Comparison of ENCODE assay signal across 22 cellular contexts in the genomic region with DNA sequence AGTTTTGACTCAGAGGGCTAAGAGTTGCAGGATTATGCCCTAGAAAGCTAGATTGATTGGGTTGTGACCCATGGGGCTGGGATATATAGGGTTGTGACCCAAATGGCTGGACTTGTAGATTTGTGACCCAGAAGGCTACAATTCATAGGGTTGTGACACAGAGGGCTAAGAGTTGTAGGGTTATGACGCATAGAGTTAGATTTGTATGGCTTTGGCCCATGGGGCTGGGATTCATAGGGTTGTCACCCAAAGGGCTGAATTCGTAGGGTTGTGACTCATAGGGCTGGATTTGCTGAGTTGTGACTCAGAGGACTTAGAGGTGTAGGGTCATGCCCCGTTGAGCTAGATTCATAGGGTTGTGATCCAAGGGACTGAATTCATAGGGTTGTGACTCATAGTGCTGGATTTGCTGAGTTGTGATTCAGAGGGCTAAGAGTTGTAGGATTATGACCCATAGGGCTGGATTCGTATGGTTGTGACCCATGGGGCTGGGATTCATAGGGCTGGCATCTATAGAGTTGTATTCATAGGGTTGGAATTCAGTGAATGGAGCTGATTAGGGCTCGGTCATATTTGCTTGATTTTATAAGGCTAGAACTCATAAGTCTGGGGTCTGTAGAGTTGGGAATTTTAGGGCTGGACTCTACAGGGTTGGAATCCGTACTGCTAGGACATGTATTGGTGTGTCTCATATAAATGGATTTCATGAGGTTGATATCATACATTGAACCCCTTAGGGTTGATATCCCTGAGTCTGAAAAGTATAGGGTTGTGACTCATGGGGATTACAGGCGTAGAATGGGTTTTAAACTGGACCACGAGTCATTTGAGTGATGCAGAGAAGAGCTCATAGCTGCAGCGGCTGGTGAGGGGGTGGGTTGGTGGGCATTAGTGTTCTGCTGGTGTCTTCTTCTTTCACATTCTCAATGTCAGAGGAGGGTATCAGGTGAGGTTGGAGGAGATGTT.
A peak's percentile ranks its signal among the peaks of the same experiment; 100 is the strongest.
DNase-seq lines count a peak whose midpoint lies in the region; ATAC-seq and TF ChIP-seq lines count a peak whose summit lies in the region.
"Had no signal": no experiment of that assay in that cellular context is flagged by ENCODE, and none has a peak within 500 bp of the region (broad histone marks: within the 10 kb centered on the region; RNA-seq: fewer than 3 reads in every experiment).

No MANE protein-coding gene starts in this region.

- H3K27ac Mint-ChIP-seq in activated T-cell treated with anti-CD3 and anti-CD28 coated beads, Interleukin-2, amount 50 U/mL, for 24 hours: no peak overlapping the region
- H3K27ac Mint-ChIP-seq: activated T-helper 1 cell treated with anti-CD3 and anti-CD28 coated beads, Interleukin-12 subunit alpha, Interleukin-12 subunit beta, Interleukin-2, Interleukin-4 antibody, amounts not matched to agents 30 ng/mL and 10 ng/mL and 1 ng/mL, durations not matched to agents 14 hours and 24 hours and 36 hours; IgD-negative memory B cell; memory B cell; nephron progenitor cell had no signal

- H3K36me3 ChIP-seq in mammary epithelial cell (ENCODE audit: insufficient read depth, low read length): no peaks in the 10 kb centered on the region
- no peaks in the 10 kb centered on the region for H3K36me3 ChIP-seq in smooth muscle cell (ENCODE audit: low read depth)
- H3K36me3 ChIP-seq: adrenal gland, stomach, vagina had no signal

- H3K9me3 Mint-ChIP-seq in activated T-cell treated with anti-CD3 and anti-CD28 coated beads, Interleukin-2, amount 50 U/mL, for 4 hours: peaks cover 31% of the 10 kb centered on the region
- H3K9me3 Mint-ChIP-seq in activated T-cell treated with anti-CD3 and anti-CD28 coated beads, Interleukin-2, amount 50 U/mL, for 24 hours: peaks cover 29% of the 10 kb centered on the region

- in situ Hi-C loops in mammary epithelial cell (cut with MboI; ENCODE audit: low sequenced_read_pairs in 2 of 2): no loop called here

- H3K36me3 Mint-ChIP-seq in activated T-cell treated with anti-CD3 and anti-CD28 coated beads, Interleukin-2, amount 50 U/mL, for 4 hours (ENCODE audit: insufficient read depth): peaks cover 2% of the 10 kb centered on the region
- no peaks in the 10 kb centered on the region for H3K36me3 Mint-ChIP-seq in activated T-cell treated with anti-CD3 and anti-CD28 coated beads, Interleukin-2, amount 50 U/mL, for 24 hours (ENCODE audit: low read depth)
- H3K36me3 Mint-ChIP-seq: CD4-positive, CD25-positive, alpha-beta regulatory T cell; memory B cell had no signal

- TF ChIP-seq CTCF in mammary epithelial cell (conservative IDR thresholded peaks at IDR 0.05 in 1 of 2, IDR thresholded peaks at IDR 0.05 in 1 of 2; ENCODE audit: extremely low read depth in 1 of 2, insufficient read depth in 1 of 2, low read depth in 1 of 2, low read length in 2 of 2): no peak
- no peak for TF ChIP-seq CTCF in smooth muscle cell (IDR thresholded peaks at IDR 0.05; ENCODE audit: borderline replicate concordance, insufficient read depth, poor library complexity, severe bottlenecking)

- H3K9me3 ChIP-seq in mammary epithelial cell (replicated peaks; ENCODE audit: insufficient read depth, low read length) (peaks cover 27% of the 10 kb centered on the region), smooth muscle cell (replicated peaks; ENCODE audit: low read depth) (no peaks in the 10 kb centered on the region)
- H3K9me3 ChIP-seq: adrenal gland, vagina had no signal

- BruUV-seq in mammary epithelial cell (replicated peaks; lab: Mats Ljungman, UMichigan): no TSS peak

- H4K20me1 ChIP-seq in mammary epithelial cell (ENCODE audit: insufficient read depth, low read length) (no peaks in the 10 kb centered on the region), smooth muscle cell (ENCODE audit: low read depth) (no peaks in the 10 kb centered on the region)

- intact Hi-C loops in mammary epithelial cell (cut with micrococcal nuclease): no loop called here

- H3F3A ChIP-seq in smooth muscle cell (ENCODE audit: low read depth): no peaks in the 10 kb centered on the region

- H3K4me1 Mint-ChIP-seq in activated T-cell treated with anti-CD3 and anti-CD28 coated beads, Interleukin-2, amount 50 U/mL, for 4 hours (ENCODE audit: low read depth): no peaks in the 10 kb centered on the region
- no peaks in the 10 kb centered on the region for H3K4me1 Mint-ChIP-seq in activated T-cell treated with anti-CD3 and anti-CD28 coated beads, Interleukin-2, amount 50 U/mL, for 24 hours (ENCODE audit: low read depth)
- H3K4me1 Mint-ChIP-seq: CD4-positive, CD25-positive, alpha-beta regulatory T cell; memory B cell; nephron progenitor cell had no signal

- H3K4me3 ChIP-seq in mammary epithelial cell (replicated peaks in 1 of 3; ENCODE audit: insufficient read depth in 1 of 3, low read depth in 2 of 3, low read length in 3 of 3) (no peak overlapping the region), smooth muscle cell (no peak overlapping the region)
- H3K4me3 ChIP-seq: adrenal gland, hepatocyte, stomach, vagina had no signal

- H3K27me3 ChIP-seq in mammary epithelial cell (ENCODE audit: insufficient read depth, low read length) (no peaks in the 10 kb centered on the region), smooth muscle cell (ENCODE audit: low read depth) (no peaks in the 10 kb centered on the region)
- H3K27me3 ChIP-seq: adrenal gland, hepatocyte, vagina had no signal

- CTCF ChIA-PET in mammary epithelial cell (lab: Charles Lee; ENCODE audit: low non-redundant PET): no interaction called here

- H2AFZ ChIP-seq in mammary epithelial cell (ENCODE audit: low read depth, low read length) (no peak overlapping the region), smooth muscle cell (ENCODE audit: low read depth) (no peak overlapping the region)
- H2AFZ ChIP-seq: hepatocyte had no signal

- H3K4me1 ChIP-seq in mammary epithelial cell (ENCODE audit: insufficient read depth, low read length) (no peaks in the 10 kb centered on the region), smooth muscle cell (ENCODE audit: low read depth) (no peaks in the 10 kb centered on the region)
- H3K4me1 ChIP-seq: adrenal gland, stomach, vagina had no signal

- H3K4me3 Mint-ChIP-seq in activated T-cell treated with anti-CD3 and anti-CD28 coated beads, Interleukin-2, amount 50 U/mL, for 4 hours: no peak overlapping the region
- H3K4me3 Mint-ChIP-seq in activated T-cell treated with anti-CD3 and anti-CD28 coated beads, Interleukin-2, amount 50 U/mL, for 24 hours: no peak overlapping the region
- H3K4me3 Mint-ChIP-seq: activated T-helper 1 cell treated with anti-CD3 and anti-CD28 coated beads, Interleukin-12 subunit alpha, Interleukin-12 subunit beta, Interleukin-2, Interleukin-4 antibody, amounts not matched to agents 30 ng/mL and 10 ng/mL and 1 ng/mL, durations not matched to agents 14 hours and 24 hours and 36 hours; CD4-positive, CD25-positive, alpha-beta regulatory T cell; memory B cell; nephron progenitor cell had no signal

- H3K79me2 ChIP-seq in mammary epithelial cell (ENCODE audit: insufficient read depth, low read length) (no peaks in the 10 kb centered on the region), smooth muscle cell (ENCODE audit: low read depth) (no peaks in the 10 kb centered on the region)
- H3K79me2 ChIP-seq: hepatocyte had no signal

- no peak overlapping the region for H3K27ac ChIP-seq in mammary epithelial cell (ENCODE audit: insufficient read depth, low read depth, low read length)
- H3K27ac ChIP-seq in smooth muscle cell (ENCODE audit: low read depth): peak overlapping the region; percentile 71
- H3K27ac ChIP-seq: adrenal gland, hepatocyte, stomach, vagina had no signal

- DNase-seq in activated T-cell treated with anti-CD3 and anti-CD28 coated beads, Interleukin-2, amount 50 U/mL, for 4 hours: no peak
- no peak for DNase-seq in activated T-cell treated with anti-CD3 and anti-CD28 coated beads, Interleukin-2, amount 50 U/mL, for 24 hours
- DNase-seq in HT1080 (ENCODE audit: low read depth) (peak; percentile 44), mammary epithelial cell (peak; percentile 6), smooth muscle cell (lab: John Stamatoyannopoulos, UW; ENCODE audit: unreplicated experiment) (no peak), SHP77 treated with DMSO at 0.1 percent for 48 hours (lab: John Stamatoyannopoulos, UW) (no peak)
- DNase-seq: activated CD4-positive, alpha-beta T cell treated with anti-CD3 and anti-CD28 coated beads, Interleukin-2, amount 50 U/mL, for 48 hours; adrenal gland; CD4-positive, CD25-positive, alpha-beta regulatory T cell; central memory CD4-positive, alpha-beta T cell; DMS53; NCI-H2081 treated with DMSO at 0.1 percent for 48 hours; NCI-H526; nephron progenitor cell; stomach had no signal

- dilution Hi-C loops in mammary epithelial cell (cut with HindIII; ENCODE audit: low sequenced_read_pairs): no loop called here

- peaks cover 5% of the 10 kb centered on the region for H3K27me3 Mint-ChIP-seq in activated T-cell treated with anti-CD3 and anti-CD28 coated beads, Interleukin-2, amount 50 U/mL, for 4 hours (ENCODE audit: low read depth)
- peaks cover 29% of the 10 kb centered on the region for H3K27me3 Mint-ChIP-seq in activated T-cell treated with anti-CD3 and anti-CD28 coated beads, Interleukin-2, amount 50 U/mL, for 24 hours
- H3K27me3 Mint-ChIP-seq: IgD-negative memory B cell had no signal

- H3K9ac ChIP-seq in mammary epithelial cell (ENCODE audit: insufficient read depth, low read length) (no peak overlapping the region), smooth muscle cell (ENCODE audit: low read depth) (no peak overlapping the region)

- WGBS in mammary epithelial cell (ENCODE audit: low coverage, missing lambda C conversion rate): 36% methylated on average over 8 of the region's 9 CpGs
- 48% methylated on average over 9 of the region's 9 CpGs for WGBS in smooth muscle cell (ENCODE audit: low lambda C conversion rate)

- peak; percentile 38 to 66 for ATAC-seq in activated T-cell treated with anti-CD3 and anti-CD28 coated beads, Interleukin-2, amount 50 U/mL, for 4 hours
- ATAC-seq in HG02970 (IDR thresholded peaks at IDR 0.05; ENCODE audit: low FRiP score, unreplicated experiment): no peak
- no peak for ATAC-seq in GM19035 (IDR thresholded peaks at IDR 0.05; ENCODE audit: unreplicated experiment)

- H3K4me2 ChIP-seq in mammary epithelial cell (ENCODE audit: insufficient read depth, low read depth, low read length): no peak overlapping the region
- H3K4me2 ChIP-seq in smooth muscle cell: no peak overlapping the region
- H3K4me2 ChIP-seq: hepatocyte had no signal

Comparison
In these comparisons a context has a peak if more than half of its experiments do, and no peak if none do; other contexts are left out.
1. ATAC-seq: peak in activated T-cell treated with anti-CD3 and anti-CD28 coated beads, Interleukin-2, amount 50 U/mL, for 4 hours (2 of 2); none in HG02970 (single experiment) and GM19035 (single experiment).
2. DNase-seq: peak in HT1080 (single experiment) and mammary epithelial cell (single experiment); none in activated T-cell treated with anti-CD3 and anti-CD28 coated beads, Interleukin-2, amount 50 U/mL, for 4 hours (single experiment), activated T-cell treated with anti-CD3 and anti-CD28 coated beads, Interleukin-2, amount 50 U/mL, for 24 hours (single experiment), smooth muscle cell (single experiment) and SHP77 treated with DMSO at 0.1 percent for 48 hours (single experiment).